ENCODE assay signal across 13 cellular contexts in genomic region chr2:177257471-177257870, GRCh38. TPM values are rescaled to one million over a fixed set of nuclear protein-coding genes. Genes with fewer than 3 reads are reported as not detected.
A peak's percentile ranks its signal among the peaks of the same experiment; 100 is the strongest.
DNase-seq lines count a peak whose midpoint lies in the region; ATAC-seq and TF ChIP-seq lines count a peak whose summit lies in the region.
"Had no signal": no experiment of that assay in that cellular context is flagged by ENCODE, and none has a peak within 500 bp of the region (broad histone marks: within the 10 kb centered on the region; RNA-seq: fewer than 3 reads in every experiment).

No MANE protein-coding gene starts in this region.

- no peak for TF ChIP-seq CTCF in activated CD8-positive, alpha-beta T cell treated with anti-CD3 and anti-CD28 coated beads for 36 hours (IDR thresholded peaks at IDR 0.05)
- TF ChIP-seq CTCF in RWPE2 (IDR thresholded peaks at IDR 0.05; ENCODE audit: poor library complexity, severe bottlenecking) (no peak), fibroblast of villous mesenchyme (IDR thresholded peaks at IDR 0.05; ENCODE audit: insufficient read depth, low read depth, low read length) (no peak), GM20000 (IDR thresholded peaks at IDR 0.05; ENCODE audit: extremely low read depth, missing control alignments) (no peak)

- H3K9me3 ChIP-seq in RWPE2 (ENCODE audit: severe bottlenecking) = no peaks in the 10 kb centered on the region
- H3K9me3 ChIP-seq: sigmoid colon had no signal

- peaks cover 74% of the 10 kb centered on the region for H3K36me3 Mint-ChIP-seq in activated CD8-positive, alpha-beta T cell treated with anti-CD3 and anti-CD28 coated beads for 36 hours (ENCODE audit: low read depth)
- H3K36me3 Mint-ChIP-seq in activated CD8-positive, alpha-beta T cell treated with anti-CD3 and anti-CD28 coated beads, Interleukin-2, amount 10 ng/mL, durations not matched to agents 7 days and 5 days (ENCODE audit: low read depth) = peaks cover 71% of the 10 kb centered on the region
- peaks cover 30 to 51% of the 10 kb centered on the region in 2 donors for H3K36me3 Mint-ChIP-seq in stimulated activated naive B cell treated with anti-CD40 and anti-IgM and Interleukin-4, amounts not matched to agents 10 μg/mL and 1 μg/mL and 100 μg/mL, for 72 hours

- H3K27ac ChIP-seq in RWPE2 (ENCODE audit: poor library complexity, severe bottlenecking) = peak overlapping the region; percentile 10
- H3K27ac ChIP-seq: VCaP had no signal

- ATAC-seq in activated CD8-positive, alpha-beta T cell treated with anti-CD3 and anti-CD28 coated beads for 36 hours = no peak
- ATAC-seq in activated CD8-positive, alpha-beta T cell treated with anti-CD3 and anti-CD28 coated beads, Interleukin-2, amount 10 ng/mL, durations not matched to agents 7 days and 5 days = no peak
- ATAC-seq in RWPE2 (ENCODE audit: low read depth) = no peak
- ATAC-seq in stimulated activated naive B cell treated with anti-CD40 and anti-IgM and Interleukin-4, amounts not matched to agents 10 μg/mL and 1 μg/mL and 100 μg/mL, for 72 hours (replicated peaks) = no peak

- peaks cover 6% of the 10 kb centered on the region for H3K9me3 Mint-ChIP-seq in activated CD8-positive, alpha-beta T cell treated with anti-CD3 and anti-CD28 coated beads for 36 hours
- peaks cover 5% of the 10 kb centered on the region for H3K9me3 Mint-ChIP-seq in activated CD8-positive, alpha-beta T cell treated with anti-CD3 and anti-CD28 coated beads, Interleukin-2, amount 10 ng/mL, durations not matched to agents 7 days and 5 days (ENCODE audit: insufficient read depth)
- H3K9me3 Mint-ChIP-seq in stimulated activated naive B cell treated with anti-CD40 and anti-IgM and Interleukin-4, amounts not matched to agents 10 μg/mL and 1 μg/mL and 100 μg/mL, for 72 hours = peaks cover 0 to 4% of the 10 kb centered on the region in 2 donors

- no peak overlapping the region for H3K4me3 Mint-ChIP-seq in activated CD8-positive, alpha-beta T cell treated with anti-CD3 and anti-CD28 coated beads for 36 hours
- H3K4me3 Mint-ChIP-seq in activated CD8-positive, alpha-beta T cell treated with anti-CD3 and anti-CD28 coated beads, Interleukin-2, amount 10 ng/mL, durations not matched to agents 7 days and 5 days = no peak overlapping the region
- H3K4me3 Mint-ChIP-seq in stimulated activated naive B cell treated with anti-CD40 and anti-IgM and Interleukin-4, amounts not matched to agents 10 μg/mL and 1 μg/mL and 100 μg/mL, for 72 hours = no peak overlapping the region

- POLR2A ChIA-PET in activated CD8-positive, alpha-beta T cell treated with anti-CD3 and anti-CD28 coated beads for 36 hours (lab: Charles Lee) = interaction anchor here (0.7 to 1.9 kb wide), 4 partner anchors 31 to 45 kb away, joined by 3 to 10 read pairs (median 4); partner anchors contain the start of gene HNRNPA3
- POLR2A ChIA-PET in activated CD8-positive, alpha-beta T cell treated with anti-CD3 and anti-CD28 coated beads, Interleukin-2, amount 10 ng/mL, durations not matched to agents 7 days and 5 days (lab: Charles Lee) = no interaction called here

- H3K36me3 ChIP-seq in RWPE2 (ENCODE audit: low read depth) = peaks cover 58% of the 10 kb centered on the region
- H3K36me3 ChIP-seq: sigmoid colon had no signal

- no peaks in the 10 kb centered on the region for H3K27me3 ChIP-seq in RWPE2 (ENCODE audit: insufficient read depth, poor library complexity, severe bottlenecking)
- H3K27me3 ChIP-seq: sigmoid colon had no signal

- H3K4me1 Mint-ChIP-seq in activated CD8-positive, alpha-beta T cell treated with anti-CD3 and anti-CD28 coated beads for 36 hours (ENCODE audit: low read depth) = peaks cover 88% of the 10 kb centered on the region
- H3K4me1 Mint-ChIP-seq in activated CD8-positive, alpha-beta T cell treated with anti-CD3 and anti-CD28 coated beads, Interleukin-2, amount 10 ng/mL, durations not matched to agents 7 days and 5 days (ENCODE audit: low read depth) = peaks cover 87% of the 10 kb centered on the region
- peaks cover 32 to 98% of the 10 kb centered on the region in 2 donors for H3K4me1 Mint-ChIP-seq in stimulated activated naive B cell treated with anti-CD40 and anti-IgM and Interleukin-4, amounts not matched to agents 10 μg/mL and 1 μg/mL and 100 μg/mL, for 72 hours

- intact Hi-C loops in activated CD8-positive, alpha-beta T cell treated with anti-CD3 and anti-CD28 coated beads for 36 hours (cut with micrococcal nuclease) = loop anchor here (5.0 kb wide), 1 partner anchor 90 kb away; no protein-coding TSS in a partner anchor

- peaks cover 55% of the 10 kb centered on the region for H3K4me1 ChIP-seq in RWPE2 (ENCODE audit: insufficient read depth, poor library complexity, severe bottlenecking)

- H3K27ac Mint-ChIP-seq in activated CD8-positive, alpha-beta T cell treated with anti-CD3 and anti-CD28 coated beads for 36 hours = peak overlapping the region; percentile 72
- H3K27ac Mint-ChIP-seq in activated CD8-positive, alpha-beta T cell treated with anti-CD3 and anti-CD28 coated beads, Interleukin-2, amount 10 ng/mL, durations not matched to agents 7 days and 5 days = no peak overlapping the region
- peak overlapping the region; percentile 9 for H3K27ac Mint-ChIP-seq in stimulated activated naive B cell treated with anti-CD40 and anti-IgM and Interleukin-4, amounts not matched to agents 10 μg/mL and 1 μg/mL and 100 μg/mL, for 72 hours

- no peak for DNase-seq in activated CD8-positive, alpha-beta T cell treated with anti-CD3 and anti-CD28 coated beads for 36 hours
- no peak for DNase-seq in activated CD8-positive, alpha-beta T cell treated with anti-CD3 and anti-CD28 coated beads, Interleukin-2, amount 10 ng/mL, durations not matched to agents 7 days and 5 days
- DNase-seq in RWPE2 (ENCODE audit: low spot score) = no peak
- no peak for DNase-seq in fibroblast of villous mesenchyme (ENCODE audit: low read depth)
- DNase-seq in stimulated activated naive B cell treated with anti-CD40 and anti-IgM and Interleukin-4, amounts not matched to agents 10 μg/mL and 1 μg/mL and 100 μg/mL, for 72 hours = no peak
- no peak for DNase-seq in hypothalamus (lab: John Stamatoyannopoulos, UW)
- no peak for DNase-seq in stimulated activated CD4-positive, alpha-beta T cell treated with anti-CD3 and anti-CD28 coated beads, Interleukin-15, amount 100 ng/mL, for 24 hours
- no peak for DNase-seq in GM20000 (ENCODE audit: low spot score)
- DNase-seq: activated CD8-positive, alpha-beta memory T cell treated with anti-CD3 and anti-CD28 coated beads, Interleukin-2, amount 50 U/mL, for 48 hours; NCI-H1105; NCI-H2227 treated with DMSO at 0.1 percent for 48 hours had no signal

- H3K4me3 ChIP-seq in RWPE2 (ENCODE audit: severe bottlenecking) = no peak overlapping the region
- peak overlapping the region; percentile 19 for H3K4me3 ChIP-seq in fibroblast of villous mesenchyme (ENCODE audit: low read depth, low read length)
- H3K4me3 ChIP-seq: sigmoid colon had no signal

- no peaks in the 10 kb centered on the region for H3K27me3 Mint-ChIP-seq in activated CD8-positive, alpha-beta T cell treated with anti-CD3 and anti-CD28 coated beads for 36 hours
- no peaks in the 10 kb centered on the region for H3K27me3 Mint-ChIP-seq in activated CD8-positive, alpha-beta T cell treated with anti-CD3 and anti-CD28 coated beads, Interleukin-2, amount 10 ng/mL, durations not matched to agents 7 days and 5 days (ENCODE audit: low read depth)
- no peaks in the 10 kb centered on the region for H3K27me3 Mint-ChIP-seq in stimulated activated naive B cell treated with anti-CD40 and anti-IgM and Interleukin-4, amounts not matched to agents 10 μg/mL and 1 μg/mL and 100 μg/mL, for 72 hours

- CTCF ChIA-PET in activated CD8-positive, alpha-beta T cell treated with anti-CD3 and anti-CD28 coated beads for 36 hours (lab: Charles Lee) = interaction anchor here (0.6 to 0.7 kb wide), 3 partner anchors 16 to 93 kb away, joined by 3 to 4 read pairs (median 4); no protein-coding TSS in a partner anchor
- CTCF ChIA-PET in activated CD8-positive, alpha-beta T cell treated with anti-CD3 and anti-CD28 coated beads, Interleukin-2, amount 10 ng/mL, durations not matched to agents 7 days and 5 days (lab: Charles Lee) = interaction anchor here (1.0 to 1.5 kb wide), 3 partner anchors 8 to 93 kb away, joined by 3 to 4 read pairs (median 4); no protein-coding TSS in a partner anchor

RNA-seq across cellular contexts. Expression of gene NFE2L2, which starts 7.1 kb away (rescaled TPM):
- 10 to 100 TPM; 57.3 to 57.6 TPM for total RNA-seq in activated CD8-positive, alpha-beta T cell treated with anti-CD3 and anti-CD28 coated beads for 36 hours
- total RNA-seq in activated CD8-positive, alpha-beta T cell treated with anti-CD3 and anti-CD28 coated beads, Interleukin-2, amount 10 ng/mL, durations not matched to agents 7 days and 5 days = 10 to 100 TPM; 61.3 to 64.3 TPM
- total RNA-seq in fibroblast of villous mesenchyme = 48.3 and 78.6 TPM in 2 replicates

RNA-seq across cellular contexts. Expression of gene HNRNPA3, which starts 44.9 kb away (rescaled TPM):
- 100 to 1,000 TPM; 292 to 308 TPM for total RNA-seq in activated CD8-positive, alpha-beta T cell treated with anti-CD3 and anti-CD28 coated beads for 36 hours
- total RNA-seq in activated CD8-positive, alpha-beta T cell treated with anti-CD3 and anti-CD28 coated beads, Interleukin-2, amount 10 ng/mL, durations not matched to agents 7 days and 5 days = 100 to 1,000 TPM; 329 to 350 TPM
- 33.2 and 38.0 TPM in 2 replicates for total RNA-seq in fibroblast of villous mesenchyme
